8 cellular contexts compared by ENCODE assay signal in genomic region chr6:34235605-34236422, GRCh38. TPM values are rescaled to one million over a fixed set of nuclear protein-coding genes. Genes with fewer than 3 reads are reported as not detected.
DNase-seq lines count a peak whose midpoint lies in the region; ATAC-seq, FAIRE-seq and TF ChIP-seq lines count a peak whose summit lies in the region.

No MANE protein-coding gene starts in this region.

- H3K4me3 Mint-ChIP-seq in central memory CD8-positive, alpha-beta T cell: peak overlapping the region; percentile 92

- WGBS in HepG2 (ENCODE audit: low lambda C conversion rate): 80% methylated on average over 54 of the region's 54 CpGs

- H3K4me3 ChIP-seq in HepG2 (replicated peaks in 1 of 3; ENCODE audit: insufficient read depth in 1 of 3, low read depth in 2 of 3, low read length in 3 of 3): peak overlapping the region; percentile 77 to 91 (median 79); a peak in 4 of 6 replicates

- H2AFZ ChIP-seq in HepG2 (ENCODE audit: low read length): no peak overlapping the region

- peaks cover 31% of the 10 kb centered on the region for H3K4me1 ChIP-seq in HepG2 (ENCODE audit: insufficient read depth, low read length)

- H3K9ac ChIP-seq in HepG2 (ENCODE audit: insufficient read depth, low read depth, low read length): peak overlapping the region; percentile 80; the same call in 1 of the 2 replicates

- no peaks in the 10 kb centered on the region for H4K20me1 ChIP-seq in HepG2 (ENCODE audit: insufficient read depth, low read length)

- TF ChIP-seq POLR2A in HepG2 (IDR thresholded peaks at IDR 0.05; ENCODE audit: insufficient read depth in 1 of 2, low read depth in 2 of 2, low read length in 2 of 2): no peak

- POLR2A ChIA-PET in HepG2 (lab: Yijun Ruan, JAX): interaction anchor here (0.7 to 1.7 kb wide), 7 partner anchors 9 to 191 kb away, joined by 4 to 24 read pairs (median 8); partner anchors contain the start of gene NUDT3

- no peaks in the 10 kb centered on the region for H3K9me3 ChIP-seq in HepG2 (ENCODE audit: low read length)

- H3K4me2 ChIP-seq in HepG2 (ENCODE audit: low read depth, low read length): peak overlapping the region; percentile 91

- TSS peak; percentile 95 for BruUV-seq in HepG2 (replicated peaks; lab: Mats Ljungman, UMichigan)

- H3K79me2 ChIP-seq in HepG2 (ENCODE audit: insufficient read depth, low read length): peaks cover 25% of the 10 kb centered on the region

- no peaks in the 10 kb centered on the region for H3K27me3 Mint-ChIP-seq in central memory CD8-positive, alpha-beta T cell

- peaks cover 4 to 6% of the 10 kb centered on the region in 2 experiments; a peak in 3 of 5 replicates for H3K36me3 ChIP-seq in HepG2 (replicated peaks in 1 of 2; ENCODE audit: control insufficient read depth in 1 of 2, insufficient read depth in 2 of 2, low read length in 2 of 2)

- peak; percentile 54 to 73 for DNase-seq in central memory CD8-positive, alpha-beta T cell (ENCODE audit: low spot score in 2 of 2)
- DNase-seq in HepG2 (ENCODE audit: low spot score) (no peak), GOT3 (lab: John Stamatoyannopoulos, UW) (no peak), COLO668 (lab: John Stamatoyannopoulos, UW; ENCODE audit: unreplicated experiment) (no peak)
- peak; percentile 51 for DNase-seq in stimulated activated CD8-positive, alpha-beta memory T cell treated with anti-CD3 and anti-CD28 coated beads, Interleukin-12 subunit alpha, Interleukin-12 subunit beta, amount 100 ng/mL, for 1 hour (ENCODE audit: low read depth)

- H3K36me3 Mint-ChIP-seq in central memory CD8-positive, alpha-beta T cell (ENCODE audit: insufficient read depth): peaks cover 18% of the 10 kb centered on the region

- H3K4me1 Mint-ChIP-seq in central memory CD8-positive, alpha-beta T cell: peaks cover 32% of the 10 kb centered on the region

- H3K9me3 Mint-ChIP-seq in central memory CD8-positive, alpha-beta T cell: no peaks in the 10 kb centered on the region

- intact Hi-C loops in HepG2 (cut with micrococcal nuclease; ENCODE audit: unreplicated experiment): loop anchor here (2.0 kb wide), 1 partner anchor 35 kb away; no protein-coding TSS in a partner anchor

- peak overlapping the region; percentile 98 for H3K27ac Mint-ChIP-seq in central memory CD8-positive, alpha-beta T cell (ENCODE audit: low read depth)

- H3K27me3 ChIP-seq in HepG2 (ENCODE audit: control insufficient read depth in 1 of 2, insufficient read depth in 2 of 2, low read length in 2 of 2): peaks cover 2 to 3% of the 10 kb centered on the region in 2 experiments; a peak in 4 of 5 replicates

- TF ChIP-seq CTCF in HepG2 (CRISPR knock-in tag; IDR thresholded peaks at IDR 0.05): no peak

- ATAC-seq in GM18502 (IDR thresholded peaks at IDR 0.05; ENCODE audit: poor library complexity, unreplicated experiment) (peak; percentile 7), HG03342 (IDR thresholded peaks at IDR 0.05; ENCODE audit: unreplicated experiment) (peak; percentile 7), HepG2 (no peak)
- peak; percentile 47 to 52 for ATAC-seq in activated CD4-positive, CD25-positive, alpha-beta regulatory T cell treated with anti-CD3 and anti-CD28 coated beads, Interleukin-2, amount 50 U/mL, for 24 hours
- ATAC-seq in central memory CD8-positive, alpha-beta T cell (replicated peaks; ENCODE audit: extremely low read depth, poor library complexity, severe bottlenecking): peak; percentile 75

- TF ChIP-seq EP300 in HepG2 (IDR thresholded peaks at IDR 0.05; ENCODE audit: low read depth in 2 of 2, low read length in 2 of 2) (no peak), HepG2 (CRISPR knock-in tag; IDR thresholded peaks at IDR 0.05; ENCODE audit: borderline replicate concordance) (no peak)

- no peak overlapping the region for H3K27ac ChIP-seq in HepG2 (ENCODE audit: extremely low read length, insufficient read depth, low read length)

- FAIRE-seq in HepG2 (lab: Jason Lieb, UNC): no peak

- no peak for TF ChIP-seq RAD21 in HepG2 (CRISPR knock-in tag; IDR thresholded peaks at IDR 0.05)

- in situ Hi-C loops in HepG2 (cut with HindIII; ENCODE audit: extremely low pct_ligation_motif_present, low pct_unique_long_range_greater_than_20kb): loop anchor here (25.0 kb wide), 1 partner anchor 376 kb away; no protein-coding TSS in a partner anchor

- CTCF ChIA-PET in HepG2 (lab: Yijun Ruan, JAX; ENCODE audit: low intra/inter-chr PET ratio, low total read pairs): no interaction called here

TF ChIP-seq in HepG2, 621 proteins besides CTCF, POLR2A, EP300 and RAD21:
- no peak for TF ChIP-seq U2AF1 (optimal IDR thresholded peaks at IDR 0.05; ENCODE audit: low read depth, low read length)
- peak; percentile 47 for TF ChIP-seq CEBPB (IDR thresholded peaks at IDR 0.05; ENCODE audit: borderline replicate concordance, low read depth, low read length)
- TF ChIP-seq HNRNPK (IDR thresholded peaks at IDR 0.05; ENCODE audit: low read depth, low read length, poor library complexity, severe bottlenecking): peak; percentile 79
- peak; percentile 0 for TF ChIP-seq YY1 (IDR thresholded peaks at IDR 0.05; ENCODE audit: insufficient read depth, insufficient replicate concordance, low read depth, low read length)
- no peak for TF ChIP-seq ZEB1 (IDR thresholded peaks at IDR 0.05; ENCODE audit: insufficient replicate concordance, low read depth)
- TF ChIP-seq ATF7-NPFF (CRISPR knock-in tag; IDR thresholded peaks at IDR 0.05; ENCODE audit: low read depth): 0 out of 2 replicates have a peak, but pooled peaks have one; percentile 30
- peak; percentile 55 for TF ChIP-seq RBM39 (IDR thresholded peaks at IDR 0.05; ENCODE audit: low read depth, low read length, poor library complexity, severe bottlenecking)

RNA-seq across cellular contexts. Expression of gene HMGA1, which starts 0.9 kb away (rescaled TPM):
- 145 and 150 TPM in 2 replicates for total RNA-seq in HepG2 (2016; rRNA removed; fragmentation: Illumina TruSeq; extraction: Trizol)
- total RNA-seq in HepG2 (2016; cell fraction: cytosol; rRNA removed; fragmentation: Illumina TruSeq; extraction: Trizol; ENCODE audit: low read depth): 82.4 and 94.2 TPM in 2 replicates
- 136 and 144 TPM in 2 replicates for total RNA-seq in HepG2 (2016; cell fraction: insoluble cytoplasmic fraction; rRNA removed; fragmentation: Illumina TruSeq; extraction: Trizol)
- total RNA-seq in HepG2 (2016; cell fraction: membrane; rRNA removed; fragmentation: Illumina TruSeq; extraction: Trizol): 218 and 242 TPM in 2 replicates
- 54.7 and 67.6 TPM in 2 replicates for total RNA-seq in HepG2 (2016; cell fraction: nucleus; rRNA removed; fragmentation: Illumina TruSeq; extraction: Trizol)
- polyA plus RNA-seq in HepG2 (2011; rRNA removed): 110 and 117 TPM in 2 replicates
- polyA plus RNA-seq in HepG2 (2011; cell fraction: cytosol; rRNA removed): 75.3 and 119 TPM in 2 replicates
- 94.8 and 98.5 TPM in 2 replicates for polyA plus RNA-seq in HepG2 (2011; cell fraction: nucleus; rRNA removed)
- polyA plus RNA-seq in HepG2 (2012): 124 and 156 TPM in 2 replicates
- 263 TPM in 2 replicates for polyA plus RNA-seq in HepG2 (2016; cell fraction: cytosol; fragmentation: Illumina TruSeq; extraction: Trizol; ENCODE audit: low read depth)
- polyA plus RNA-seq in HepG2 (2016; cell fraction: insoluble cytoplasmic fraction; fragmentation: Illumina TruSeq; extraction: Trizol; ENCODE audit: low read depth): 365 and 450 TPM in 2 replicates
- polyA plus RNA-seq in HepG2 (2016; cell fraction: membrane; fragmentation: Illumina TruSeq; extraction: Trizol; ENCODE audit: low read depth): 531 and 581 TPM in 2 replicates
- polyA plus RNA-seq in HepG2 (2016; cell fraction: nucleus; fragmentation: Illumina TruSeq; extraction: Trizol; ENCODE audit: insufficient read depth, low read depth): 216 and 222 TPM in 2 replicates
- 74.1 and 108 TPM in 2 replicates for polyA minus RNA-seq in HepG2 (2011; rRNA and poly(A)+ RNA removed; ENCODE audit: low replicate concordance)
- 75.7 and 94.8 TPM in 2 replicates for polyA minus RNA-seq in HepG2 (2011; cell fraction: cytosol; rRNA and poly(A)+ RNA removed)
- polyA minus RNA-seq in HepG2 (2011; cell fraction: nucleus; rRNA and poly(A)+ RNA removed): 17.0 and 21.0 TPM in 2 replicates

RNA-seq across cellular contexts. Expression of gene SMIM29, which starts 13.0 kb away (rescaled TPM):
- 11.2 and 15.3 TPM in 2 replicates for total RNA-seq in HepG2 (2016; rRNA removed; fragmentation: Illumina TruSeq; extraction: Trizol)
- total RNA-seq in HepG2 (2016; cell fraction: cytosol; rRNA removed; fragmentation: Illumina TruSeq; extraction: Trizol; ENCODE audit: low read depth): 78.6 and 81.3 TPM in 2 replicates
- total RNA-seq in HepG2 (2016; cell fraction: insoluble cytoplasmic fraction; rRNA removed; fragmentation: Illumina TruSeq; extraction: Trizol): 9.2 and 15.5 TPM in 2 replicates
- total RNA-seq in HepG2 (2016; cell fraction: membrane; rRNA removed; fragmentation: Illumina TruSeq; extraction: Trizol): 58.3 and 62.1 TPM in 2 replicates
- total RNA-seq in HepG2 (2016; cell fraction: nucleus; rRNA removed; fragmentation: Illumina TruSeq; extraction: Trizol): 7.2 and 10.1 TPM in 2 replicates
- polyA plus RNA-seq in HepG2 (2011; rRNA removed): 8.8 and 11.9 TPM in 2 replicates
- 9.0 and 13.2 TPM in 2 replicates for polyA plus RNA-seq in HepG2 (2011; cell fraction: cytosol; rRNA removed)
- 14.4 and 18.0 TPM in 2 replicates for polyA plus RNA-seq in HepG2 (2011; cell fraction: nucleus; rRNA removed)
- polyA plus RNA-seq in HepG2 (2012): 3.4 and 5.5 TPM in 2 replicates
- 91.0 and 94.0 TPM in 2 replicates for polyA plus RNA-seq in HepG2 (2016; cell fraction: cytosol; fragmentation: Illumina TruSeq; extraction: Trizol; ENCODE audit: low read depth)
- polyA plus RNA-seq in HepG2 (2016; cell fraction: insoluble cytoplasmic fraction; fragmentation: Illumina TruSeq; extraction: Trizol; ENCODE audit: low read depth): 9.6 and 11.4 TPM in 2 replicates
- polyA plus RNA-seq in HepG2 (2016; cell fraction: membrane; fragmentation: Illumina TruSeq; extraction: Trizol; ENCODE audit: low read depth): 61.6 and 63.3 TPM in 2 replicates
- polyA plus RNA-seq in HepG2 (2016; cell fraction: nucleus; fragmentation: Illumina TruSeq; extraction: Trizol; ENCODE audit: insufficient read depth, low read depth): 13.3 and 16.8 TPM in 2 replicates
- 13.5 and 15.5 TPM in 2 replicates for polyA minus RNA-seq in HepG2 (2011; rRNA and poly(A)+ RNA removed; ENCODE audit: low replicate concordance)
- 3.9 and 4.0 TPM in 2 replicates for polyA minus RNA-seq in HepG2 (2011; cell fraction: cytosol; rRNA and poly(A)+ RNA removed)
- polyA minus RNA-seq in HepG2 (2011; cell fraction: nucleus; rRNA and poly(A)+ RNA removed): 5.6 and 6.4 TPM in 2 replicates

Comparison
In these comparisons a context has a peak if more than half of its experiments do, and no peak if none do; other contexts are left out.
1. DNase-seq: peak in central memory CD8-positive, alpha-beta T cell (2 of 2) and stimulated activated CD8-positive, alpha-beta memory T cell treated with anti-CD3 and anti-CD28 coated beads, Interleukin-12 subunit alpha, Interleukin-12 subunit beta, amount 100 ng/mL, for 1 hour (single experiment); none in HepG2 (single experiment), GOT3 (single experiment) and COLO668 (single experiment).